Comparison of ENCODE assay signal across 12 cellular contexts in genomic region chr16:82655720-82656500, GRCh38. TPM values are rescaled to one million over a fixed set of nuclear protein-coding genes. Genes with fewer than 3 reads are reported as not detected.
DNase-seq lines count a peak whose midpoint lies in the region; ATAC-seq and TF ChIP-seq lines count a peak whose summit lies in the region.
"Had no signal": no experiment of that assay in that cellular context is flagged by ENCODE, and none has a peak within 500 bp of the region (broad histone marks: within the 10 kb centered on the region; RNA-seq: fewer than 3 reads in every experiment).

No MANE protein-coding gene starts in this region.

- peak overlapping the region; percentile 98 for H3K27ac Mint-ChIP-seq in HFFc6
- H3K27ac Mint-ChIP-seq in activated naive CD8-positive, alpha-beta T cell: peak overlapping the region; percentile 94
- peak overlapping the region; percentile 71 to 92 for H3K27ac Mint-ChIP-seq in natural killer cell

- H3K27me3 Mint-ChIP-seq in HFFc6 (ENCODE audit: insufficient read depth) (peaks cover 2% of the 10 kb centered on the region; the same call in 1 of the 2 replicates), natural killer cell (ENCODE audit: low read depth in 2 of 2) (peaks cover 10% of the 10 kb centered on the region in 2 donors)
- no peaks in the 10 kb centered on the region for H3K27me3 Mint-ChIP-seq in activated naive CD8-positive, alpha-beta T cell

- no peak overlapping the region for H3K9ac ChIP-seq in PC-3 (ENCODE audit: low read length)

- POLR2A ChIA-PET in PC-3 (lab: Charles Lee; ENCODE audit: unreplicated experiment): no interaction called here

- H3K9me3 Mint-ChIP-seq in HFFc6: no peaks in the 10 kb centered on the region
- no peaks in the 10 kb centered on the region for H3K9me3 Mint-ChIP-seq in activated naive CD8-positive, alpha-beta T cell (ENCODE audit: low read depth)
- H3K9me3 Mint-ChIP-seq in natural killer cell: no peaks in the 10 kb centered on the region

- peak; percentile 15 for DNase-seq in NCI-H748 (lab: John Stamatoyannopoulos, UW; ENCODE audit: unreplicated experiment)
- no peak for DNase-seq in NCI-H748 treated with DMSO at 0.1 percent for 48 hours (lab: John Stamatoyannopoulos, UW)
- DNase-seq in HFFc6: no peak
- no peak for DNase-seq in natural killer cell
- DNase-seq in PC-3: no peak
- DNase-seq in NCI-H1694 (lab: John Stamatoyannopoulos, UW): no peak
- DNase-seq: right lobe of liver had no signal

- no peak overlapping the region for H2AFZ ChIP-seq in PC-3 (ENCODE audit: low read length)

- no peak overlapping the region; the same call in 1 of the 2 replicates for H3K4me3 Mint-ChIP-seq in HFFc6
- H3K4me3 Mint-ChIP-seq in activated naive CD8-positive, alpha-beta T cell: peak overlapping the region; percentile 1
- H3K4me3 Mint-ChIP-seq in natural killer cell: peak overlapping the region; percentile 2

- H3K4me2 ChIP-seq in PC-3 (ENCODE audit: low read length): no peak overlapping the region

- BruUV-seq in PC-3 (replicated peaks; lab: Mats Ljungman, UMichigan): no TSS peak

- TF ChIP-seq CTCF in HFFc6 (IDR thresholded peaks at IDR 0.05) (no peak), natural killer cell (IDR thresholded peaks at IDR 0.05) (no peak), PC-3 (conservative IDR thresholded peaks at IDR 0.05; ENCODE audit: low read depth, low read length) (no peak)

- no peak overlapping the region for H3K27ac ChIP-seq in PC-3 (ENCODE audit: low read length)
- H3K27ac ChIP-seq: 22Rv1, right lobe of liver had no signal

- no peaks in the 10 kb centered on the region for H3K36me3 ChIP-seq in PC-3 (ENCODE audit: low read depth, low read length)
- H3K36me3 ChIP-seq: right lobe of liver, upper lobe of left lung had no signal

- H3K4me1 Mint-ChIP-seq in HFFc6 (ENCODE audit: low read depth) (peaks cover 82% of the 10 kb centered on the region), natural killer cell (peaks cover 41 to 52% of the 10 kb centered on the region in 2 donors)
- H3K4me1 Mint-ChIP-seq in activated naive CD8-positive, alpha-beta T cell (ENCODE audit: low read depth): peaks cover 92% of the 10 kb centered on the region

- H4K20me1 ChIP-seq in PC-3 (ENCODE audit: low read length): no peaks in the 10 kb centered on the region

- intact Hi-C loops in natural killer cell (cut with micrococcal nuclease): loop anchor here (5.0 kb wide), 1 partner anchor 291 kb away; no protein-coding TSS in a partner anchor
- intact Hi-C loops in PC-3 (cut with micrococcal nuclease): no loop called here

- H3K79me2 ChIP-seq in PC-3 (ENCODE audit: low read length): no peaks in the 10 kb centered on the region

- H3K36me3 Mint-ChIP-seq in HFFc6 (ENCODE audit: low read depth) (no peaks in the 10 kb centered on the region; the same call in 1 of the 2 replicates), natural killer cell (no peaks in the 10 kb centered on the region)
- no peaks in the 10 kb centered on the region for H3K36me3 Mint-ChIP-seq in activated naive CD8-positive, alpha-beta T cell

- H3K9me2 ChIP-seq in PC-3 (replicated peaks; ENCODE audit: low read length): no peaks in the 10 kb centered on the region

- H3K4me3 ChIP-seq in PC-3 (ENCODE audit: low read length): no peak overlapping the region
- H3K4me3 ChIP-seq: mucosa of descending colon, right lobe of liver, upper lobe of left lung had no signal

- CTCF ChIA-PET in PC-3 (lab: Charles Lee): no interaction called here

- no peaks in the 10 kb centered on the region for H3K9me3 ChIP-seq in PC-3 (ENCODE audit: low read length)
- H3K9me3 ChIP-seq: mucosa of descending colon, right lobe of liver, upper lobe of left lung had no signal

- H3F3A ChIP-seq in PC-3 (ENCODE audit: low read length, unreplicated experiment): no peaks in the 10 kb centered on the region

- ATAC-seq in natural killer cell (no peak), PC-3 (no peak), HG03196 (IDR thresholded peaks at IDR 0.05; ENCODE audit: unreplicated experiment) (no peak)

- no peaks in the 10 kb centered on the region for H3K27me3 ChIP-seq in PC-3 (ENCODE audit: low read length)
- H3K27me3 ChIP-seq: right lobe of liver, upper lobe of left lung had no signal

- peaks cover 20% of the 10 kb centered on the region for H3K4me1 ChIP-seq in PC-3 (ENCODE audit: insufficient read depth, low read length)
- H3K4me1 ChIP-seq: right lobe of liver had no signal

RNA-seq across cellular contexts. Expression of gene CDH13, which starts 29.1 kb away (rescaled TPM):
- total RNA-seq in HFFc6 (2021; fragmentation: NEBNext Ultra II Directional; extraction: Animal tissue kit (Norgen Biotek cat#: 25700)): 10 to 100 TPM in 2 of 6 experiments, 1 to 10 TPM in 4; 3.6 to 14.7 (median 4.7) TPM
- total RNA-seq in natural killer cell (not detected), PC-3 (2014; rRNA removed) (0.36 TPM in 1 of 2 replicates, not detected in the other)
